In genomic region chr6:13478525-13478962, GRCh38 we compare ENCODE assay signal across 2 cellular contexts.
TF ChIP-seq lines count a peak whose summit lies in the region.

No MANE protein-coding gene starts in this region.

TF ChIP-seq in GM12878, 131 proteins besides CTCF, POLR2A, EP300 and RAD21:
- TF ChIP-seq IKZF1 (conservative IDR thresholded peaks at IDR 0.05) = 0 out of 2 replicates have a peak, but pooled peaks have one; percentile 25
- TF ChIP-seq SMAD5 (IDR thresholded peaks at IDR 0.05; ENCODE audit: low read depth) = no peak
- TF ChIP-seq TCF12 (IDR thresholded peaks at IDR 0.05; ENCODE audit: low read depth, low read length) = peak; percentile 85
- TF ChIP-seq EGR1 (IDR thresholded peaks at IDR 0.05; ENCODE audit: borderline replicate concordance in 1 of 2, low read depth in 2 of 2, low read length in 2 of 2) = peak in 1 of 2 experiments; percentile 19; a peak in 1 of 3 replicates
- peak; percentile 27; the same call in 1 of the 2 replicates for TF ChIP-seq EED (IDR thresholded peaks at IDR 0.05; ENCODE audit: low read depth)
- TF ChIP-seq CREM (IDR thresholded peaks at IDR 0.05; ENCODE audit: low read depth) = peak; percentile 27; the same call in 1 of the 2 replicates
- no peak for TF ChIP-seq SUZ12 (IDR thresholded peaks at IDR 0.05; ENCODE audit: unreplicated experiment)
- peak; percentile 38; the same call in 1 of the 2 replicates for TF ChIP-seq TCF3 (IDR thresholded peaks at IDR 0.05; ENCODE audit: borderline replicate concordance, insufficient read depth, low read depth, low read length)
- peak; percentile 71 for TF ChIP-seq RUNX3 (IDR thresholded peaks at IDR 0.05; ENCODE audit: low read length)

TF ChIP-seq in SK-N-SH, 30 proteins besides CTCF, POLR2A, EP300 and RAD21:
- TF ChIP-seq YY1 (IDR thresholded peaks at IDR 0.05; ENCODE audit: low read depth) = no peak
- no peak for TF ChIP-seq NRF1 (IDR thresholded peaks at IDR 0.05; ENCODE audit: low read depth, low read length)
- TF ChIP-seq MXI1 (IDR thresholded peaks at IDR 0.05; ENCODE audit: low read depth, low read length) = no peak
- no peak for TF ChIP-seq TCF12 (IDR thresholded peaks at IDR 0.05)
- no peak for TF ChIP-seq RCOR1 (IDR thresholded peaks at IDR 0.05; ENCODE audit: low read length)
- TF ChIP-seq MAX (IDR thresholded peaks at IDR 0.05; ENCODE audit: low read depth) = no peak
